10 cellular contexts compared by ENCODE assay signal in the genomic region with DNA sequence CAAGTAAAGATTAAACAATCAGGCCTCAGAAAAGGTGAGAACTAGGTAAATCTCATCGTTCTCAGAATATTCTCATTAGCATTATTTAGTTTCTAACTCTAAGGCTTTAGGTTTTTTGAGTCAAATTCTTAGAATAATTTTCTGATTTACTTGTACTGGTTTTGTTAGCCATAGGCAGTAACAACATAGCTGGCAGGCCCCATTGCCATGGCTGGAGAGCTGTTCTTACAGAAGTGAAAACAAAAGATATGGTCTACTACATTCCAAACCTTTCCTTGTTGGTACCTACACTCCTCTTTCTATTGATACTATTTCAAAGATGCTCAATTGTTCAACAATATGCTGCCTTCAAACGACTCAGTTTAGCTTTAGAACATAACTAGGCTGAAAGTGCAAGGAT. TPM values are rescaled to one million over a fixed set of nuclear protein-coding genes. Genes with fewer than 3 reads are reported as not detected.
"Had no signal": no experiment of that assay in that cellular context is flagged by ENCODE, and none has a peak within 500 bp of the region (broad histone marks: within the 10 kb centered on the region; RNA-seq: fewer than 3 reads in every experiment).

No MANE protein-coding gene starts in this region.

- H3K27ac Mint-ChIP-seq: IgD-negative memory B cell had no signal

- ATAC-seq: HepG2, K562 had no signal

- H3K9me3 Mint-ChIP-seq: IgD-negative memory B cell had no signal

- FAIRE-seq: HepG2, HTR-8/SVneo, K562 had no signal

- H3K4me3 Mint-ChIP-seq: IgD-negative memory B cell had no signal

- H3K27ac ChIP-seq: HL-60 had no signal

- H3K4me3 ChIP-seq: K562 had no signal

- DNase-seq: IMR-90, KBM-7, KG1 had no signal

- H3K36me3 Mint-ChIP-seq: IgD-negative memory B cell had no signal

- H3K4me1 Mint-ChIP-seq: IgD-negative memory B cell had no signal

RNA-seq across cellular contexts. Expression of a gene that starts 27.3 kb away (rescaled TPM):
- total RNA-seq: HepG2, HT-29, HT1080, IMR-90, K562 had no signal
- polyA plus RNA-seq: HepG2, IgD-negative memory B cell, IMR-90, K562 had no signal

RNA-seq across cellular contexts. Expression of a gene that starts 36.6 kb away (rescaled TPM):
- total RNA-seq: HepG2, HT-29, HT1080, IMR-90, K562 had no signal
- polyA plus RNA-seq: HepG2, IgD-negative memory B cell, IMR-90, K562 had no signal

RNA-seq across cellular contexts. Expression of a gene that starts 52.1 kb away (rescaled TPM):
- total RNA-seq: HepG2, HT-29, HT1080, IMR-90, K562 had no signal
- polyA plus RNA-seq: HepG2, IgD-negative memory B cell, IMR-90, K562 had no signal
